In the genomic region with DNA sequence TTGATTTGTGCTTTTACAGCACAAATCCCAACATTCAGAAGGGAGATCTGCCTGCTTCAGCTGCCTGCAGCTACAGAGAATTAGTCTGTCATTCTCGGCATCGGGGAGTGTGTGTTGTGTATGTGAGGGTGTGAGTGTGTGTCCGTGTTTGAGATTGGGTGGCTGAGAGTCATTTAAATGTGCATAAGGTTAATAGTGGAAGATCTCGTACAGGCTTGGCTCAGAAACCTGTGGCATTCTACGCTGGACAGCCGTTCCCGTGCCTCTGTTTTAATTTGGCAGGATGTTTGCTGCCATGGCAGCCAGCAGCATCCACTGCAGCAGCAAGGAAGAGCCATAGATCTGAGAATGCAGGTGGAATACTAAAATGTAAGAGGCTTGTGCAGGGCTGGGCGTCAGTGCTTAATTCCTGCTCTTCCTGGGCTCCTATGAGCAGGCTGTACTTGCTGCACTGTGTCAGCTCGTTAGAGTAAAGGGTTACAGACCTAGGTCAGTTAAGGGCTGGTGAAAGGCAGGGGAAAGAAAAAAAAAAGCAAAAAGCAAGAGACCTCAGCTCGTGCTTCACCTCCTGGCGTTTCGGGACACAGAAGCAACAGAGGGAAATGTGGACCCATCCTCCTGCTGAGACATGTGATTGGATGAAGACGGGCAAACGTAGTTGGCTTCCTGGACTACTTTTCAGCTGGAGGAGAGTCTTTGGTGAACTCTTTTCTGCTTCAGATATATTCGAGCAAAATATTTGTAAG, we compare ENCODE assay signal across 10 cellular contexts.
DNase-seq lines count a peak whose midpoint lies in the region; ATAC-seq and TF ChIP-seq lines count a peak whose summit lies in the region.
"Had no signal": no experiment of that assay in that cellular context is flagged by ENCODE, and none has a peak within 500 bp of the region (broad histone marks: within the 10 kb centered on the region; RNA-seq: fewer than 3 reads in every experiment).

No MANE protein-coding gene starts in this region.

- H2AFZ ChIP-seq in PC-9 = peak overlapping the region; percentile 72
- H2AFZ ChIP-seq: GM23248 had no signal

- no peaks in the 10 kb centered on the region for H3F3A ChIP-seq in PC-9 (ENCODE audit: insufficient read depth, low read depth)

- no peaks in the 10 kb centered on the region for H3K27me3 Mint-ChIP-seq in T-helper 17 cell
- H3K27me3 Mint-ChIP-seq: activated CD8-positive, alpha-beta T cell treated with anti-CD3 and anti-CD28 coated beads for 36 hours had no signal

- TF ChIP-seq CTCF in GM12865 (IDR thresholded peaks at IDR 0.05; ENCODE audit: insufficient read depth, low read depth, low read length, missing control alignments) (no peak), PC-9 (conservative IDR thresholded peaks at IDR 0.05) (no peak), fibroblast of the aortic adventitia (IDR thresholded peaks at IDR 0.05; ENCODE audit: insufficient read depth, low read length) (no peak), neutrophil (IDR thresholded peaks at IDR 0.05) (no peak)

- no peak overlapping the region for H3K4me2 ChIP-seq in PC-9

- CTCF ChIA-PET in PC-9 (lab: Charles Lee) = interaction anchor here (0.6 kb wide), 1 partner anchor 86 kb away, joined by 3 read pairs; no protein-coding TSS in a partner anchor

- no TSS peak for BruUV-seq in PC-9 (replicated peaks; lab: Mats Ljungman, UMichigan)

- no peak overlapping the region for H3K4me3 Mint-ChIP-seq in T-helper 17 cell
- H3K4me3 Mint-ChIP-seq: activated CD8-positive, alpha-beta T cell treated with anti-CD3 and anti-CD28 coated beads for 36 hours had no signal

- H3K9me2 ChIP-seq in PC-9 (ENCODE audit: insufficient read depth) = peaks cover 4% of the 10 kb centered on the region; the same call in 1 of the 2 replicates

- ATAC-seq in T-helper 17 cell (no peak), HG03196 (IDR thresholded peaks at IDR 0.05; ENCODE audit: unreplicated experiment) (no peak), GM21367 (IDR thresholded peaks at IDR 0.05; ENCODE audit: unreplicated experiment) (no peak)
- ATAC-seq: activated CD8-positive, alpha-beta T cell treated with anti-CD3 and anti-CD28 coated beads for 36 hours had no signal

- H3K79me2 ChIP-seq in PC-9 (ENCODE audit: low read depth) = no peaks in the 10 kb centered on the region

- H4K20me1 ChIP-seq in PC-9 (ENCODE audit: insufficient read depth) = no peaks in the 10 kb centered on the region

- H3K4me3 ChIP-seq in GM12865 (ENCODE audit: low read depth, low read length) (no peak overlapping the region), PC-9 (no peak overlapping the region), fibroblast of the aortic adventitia (ENCODE audit: low read depth, low read length) (peak overlapping the region; percentile 32), neutrophil (ENCODE audit: low read depth in 1 of 2, low read length in 1 of 2) (no peak overlapping the region)
- H3K4me3 ChIP-seq: GM23248 had no signal

- H3K27ac ChIP-seq in PC-9 (no peak overlapping the region), neutrophil (peak overlapping the region; percentile 9)
- H3K27ac ChIP-seq: GM23248 had no signal

- H3K36me3 Mint-ChIP-seq in T-helper 17 cell (ENCODE audit: low read depth) = no peaks in the 10 kb centered on the region

- DNase-seq in GM12865 (ENCODE audit: low read depth) (peak; percentile 5), PC-9 (no peak), fibroblast of the aortic adventitia (ENCODE audit: low read depth) (peak; percentile 39), T-helper 17 cell (no peak), DMS79 (lab: John Stamatoyannopoulos, UW) (no peak)
- DNase-seq: activated CD8-positive, alpha-beta T cell treated with anti-CD3 and anti-CD28 coated beads for 36 hours; GM23248 had no signal

- intact Hi-C loops in PC-9 (cut with micrococcal nuclease; ENCODE audit: unreplicated experiment) = no loop called here

- H3K36me3 ChIP-seq in PC-9 (ENCODE audit: low read depth) (no peaks in the 10 kb centered on the region), neutrophil (no peaks in the 10 kb centered on the region)

- no peak overlapping the region for H3K27ac Mint-ChIP-seq in T-helper 17 cell
- H3K27ac Mint-ChIP-seq: activated CD8-positive, alpha-beta T cell treated with anti-CD3 and anti-CD28 coated beads for 36 hours had no signal

- no peaks in the 10 kb centered on the region for H3K9me3 ChIP-seq in PC-9 (ENCODE audit: insufficient read depth, low read depth)
- H3K9me3 ChIP-seq in neutrophil = no peaks in the 10 kb centered on the region
- no peaks in the 10 kb centered on the region for H3K9me3 ChIP-seq in T-helper 17 cell (ENCODE audit: control insufficient read depth, low read length, poor library complexity, severe bottlenecking)

- H3K4me1 Mint-ChIP-seq in T-helper 17 cell = no peaks in the 10 kb centered on the region

- POLR2A ChIA-PET in PC-9 (lab: Charles Lee; ENCODE audit: unreplicated experiment) = no interaction called here

- H3K27me3 ChIP-seq in PC-9 (ENCODE audit: insufficient read depth, low read depth) (no peaks in the 10 kb centered on the region), neutrophil (no peaks in the 10 kb centered on the region)

- H3K4me1 ChIP-seq in PC-9 (replicated peaks; ENCODE audit: insufficient read depth) (no peaks in the 10 kb centered on the region), neutrophil (ENCODE audit: control insufficient read depth in 1 of 2, insufficient read depth in 1 of 2, low read depth in 1 of 2, low read length in 1 of 2) (peaks cover 25 to 38% of the 10 kb centered on the region in 2 experiments)

Comparison
In these comparisons a context has a peak if more than half of its experiments do, and no peak if none do; other contexts are left out.
1. DNase-seq: peak in GM12865 (single experiment) and fibroblast of the aortic adventitia (single experiment); none in PC-9 (0 of 2), T-helper 17 cell (0 of 3) and DMS79 (single experiment).